Comparison of ENCODE assay signal across 8 cellular contexts in the genomic region with DNA sequence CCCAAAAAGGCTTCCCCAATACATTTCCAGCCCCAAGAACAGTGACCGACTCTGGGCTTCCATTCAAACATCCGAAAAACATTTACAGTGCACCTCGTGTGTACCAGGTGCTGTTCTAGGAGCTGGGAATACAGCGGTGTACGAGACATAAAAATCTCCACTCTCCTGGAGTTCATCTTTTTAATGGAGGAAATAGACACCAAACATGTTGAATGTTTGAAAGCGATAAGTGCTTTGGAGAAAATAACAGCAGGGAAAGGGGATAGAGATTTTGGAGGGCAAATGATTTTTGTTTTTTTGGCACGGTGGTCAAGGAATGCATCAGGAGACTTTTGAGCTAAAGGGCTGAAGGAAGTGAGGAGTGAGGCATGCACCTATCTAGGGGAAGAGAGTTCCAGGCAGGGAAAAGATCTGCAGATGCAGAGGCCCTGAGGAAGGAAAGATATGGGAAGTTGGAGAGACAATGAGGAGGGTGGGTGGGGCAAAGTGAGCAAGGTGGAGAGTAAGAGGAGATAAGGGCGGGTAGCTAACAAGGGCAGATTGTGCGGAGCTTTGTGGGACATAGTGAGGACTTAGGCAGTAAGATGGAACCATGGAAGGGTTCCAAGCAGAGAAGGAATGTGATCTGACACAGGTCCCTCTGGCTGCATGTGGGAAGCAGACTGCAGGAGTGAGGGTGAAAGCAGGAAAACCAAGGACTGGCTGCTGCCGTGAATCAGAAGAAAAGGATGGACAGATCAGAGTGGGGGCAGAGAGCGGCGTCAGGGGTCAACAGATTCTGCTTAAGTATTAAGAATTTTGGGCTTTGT. TPM values are rescaled to one million over a fixed set of nuclear protein-coding genes. Genes with fewer than 3 reads are reported as not detected.
DNase-seq lines count a peak whose midpoint lies in the region; ATAC-seq and TF ChIP-seq lines count a peak whose summit lies in the region.

No MANE protein-coding gene starts in this region.

- H3K9me3 Mint-ChIP-seq in endothelial cell (ENCODE audit: unreplicated experiment) (no peaks in the 10 kb centered on the region), neural crest cell (no peaks in the 10 kb centered on the region)

- H3K4me3 Mint-ChIP-seq in endothelial cell (ENCODE audit: unreplicated experiment) = peak overlapping the region; percentile 96
- H3K4me3 Mint-ChIP-seq in neural crest cell = peak overlapping the region; percentile 81

- H3K4me1 Mint-ChIP-seq in endothelial cell (ENCODE audit: unreplicated experiment) = peaks cover 32% of the 10 kb centered on the region
- peaks cover 38% of the 10 kb centered on the region for H3K4me1 Mint-ChIP-seq in neural crest cell

- DNase-seq in EH (ENCODE audit: low read depth) = peak; percentile 38
- DNase-seq in OCI-M1 (lab: John Stamatoyannopoulos, UW) = peak; percentile 71
- no peak for DNase-seq in endothelial cell (ENCODE audit: low spot score)
- DNase-seq in neural crest cell (ENCODE audit: low read depth, low spot score) = no peak
- DNase-seq in stimulated activated CD4-positive, alpha-beta T cell treated with anti-CD3 and anti-CD28 coated beads, Interleukin-4, amount 100 ng/mL, for 24 hours = no peak

- H3K27me3 Mint-ChIP-seq in endothelial cell (ENCODE audit: unreplicated experiment) = peaks cover 4% of the 10 kb centered on the region
- H3K27me3 Mint-ChIP-seq in neural crest cell (ENCODE audit: low read depth) = no peaks in the 10 kb centered on the region

- H3K27ac Mint-ChIP-seq in endothelial cell (ENCODE audit: unreplicated experiment) (peak overlapping the region; percentile 93), neural crest cell (ENCODE audit: unreplicated experiment) (peak overlapping the region; percentile 94)

- no peak for TF ChIP-seq CTCF in endothelial cell (IDR thresholded peaks at IDR 0.05; ENCODE audit: unreplicated experiment)
- TF ChIP-seq CTCF in neural crest cell (conservative IDR thresholded peaks at IDR 0.05) = no peak

- ATAC-seq in GM21528 (IDR thresholded peaks at IDR 0.05; ENCODE audit: low FRiP score, unreplicated experiment) (no peak), GM18520 (IDR thresholded peaks at IDR 0.05; ENCODE audit: unreplicated experiment) (no peak), HG02938 (IDR thresholded peaks at IDR 0.05; ENCODE audit: unreplicated experiment) (no peak)

- H3K36me3 Mint-ChIP-seq in endothelial cell (ENCODE audit: low read depth, unreplicated experiment) = peaks cover 5% of the 10 kb centered on the region
- H3K36me3 Mint-ChIP-seq in neural crest cell (ENCODE audit: low read depth) = no peaks in the 10 kb centered on the region

RNA-seq across cellular contexts. Expression of gene FBL, which starts 0.7 kb away (rescaled TPM):
- total RNA-seq in endothelial cell (ENCODE audit: unreplicated experiment) (271 TPM), neural crest cell (473 and 489 TPM in 2 replicates)

RNA-seq across cellular contexts. Expression of gene DYRK1B, which starts 12.9 kb away (rescaled TPM):
- total RNA-seq in endothelial cell (ENCODE audit: unreplicated experiment) (29.5 TPM), neural crest cell (40.5 and 44.9 TPM in 2 replicates)

Comparison
In these comparisons a context has a peak if more than half of its experiments do, and no peak if none do; other contexts are left out.
1. DNase-seq: peak in EH (single experiment) and OCI-M1 (single experiment); none in endothelial cell (single experiment), neural crest cell (single experiment) and stimulated activated CD4-positive, alpha-beta T cell treated with anti-CD3 and anti-CD28 coated beads, Interleukin-4, amount 100 ng/mL, for 24 hours (single experiment).